15 cellular contexts compared by ENCODE assay signal in the genomic region with DNA sequence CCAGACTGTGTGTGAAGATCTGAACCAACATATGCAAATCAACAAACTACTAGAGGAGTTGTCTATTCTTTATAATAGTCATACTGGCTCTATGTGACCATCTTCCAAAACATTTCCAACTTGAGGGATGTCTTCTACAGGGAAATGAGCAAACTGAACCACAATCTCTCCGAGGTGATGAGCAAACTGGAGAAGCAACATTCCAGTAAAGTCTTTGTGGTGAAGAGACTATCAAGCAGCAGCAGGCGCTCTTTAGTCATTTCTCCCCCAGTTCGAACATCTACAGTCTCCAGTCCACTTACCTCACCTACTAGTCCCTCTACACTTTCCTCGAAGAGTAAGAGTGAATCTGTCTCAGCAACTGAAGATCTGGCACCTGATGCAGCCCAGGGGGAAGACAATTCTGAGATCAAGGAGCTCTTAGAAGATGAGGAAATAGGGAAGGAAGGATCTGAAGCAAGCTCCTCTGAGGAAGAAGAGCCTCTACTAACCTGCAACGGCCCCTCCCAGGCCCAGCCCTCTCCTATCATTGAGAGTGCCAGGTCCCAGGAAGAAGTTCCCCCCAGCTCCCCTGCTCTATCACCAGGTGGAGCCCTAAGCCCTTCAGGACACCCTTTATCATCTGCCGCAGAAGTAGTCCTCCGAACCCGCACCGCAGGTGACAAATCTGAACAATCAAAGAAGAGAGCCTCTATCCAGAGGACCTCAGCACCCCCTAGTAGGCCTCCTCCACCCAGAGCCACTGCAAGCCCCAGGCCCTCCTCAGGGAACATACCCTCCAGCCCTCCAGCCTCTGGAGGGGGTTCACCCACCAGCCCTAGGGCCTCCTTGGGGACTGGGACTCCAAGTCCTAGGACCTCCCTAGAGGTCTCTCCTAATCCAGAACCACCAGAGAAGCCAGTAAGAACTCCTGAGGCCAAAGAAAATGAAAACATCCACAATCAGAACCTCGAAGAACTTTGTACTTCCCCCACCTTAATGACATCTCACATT.
DNase-seq lines count a peak whose midpoint lies in the region; ATAC-seq, FAIRE-seq and TF ChIP-seq lines count a peak whose summit lies in the region.
"Had no signal": no experiment of that assay in that cellular context is flagged by ENCODE, and none has a peak within 500 bp of the region (broad histone marks: within the 10 kb centered on the region; RNA-seq: fewer than 3 reads in every experiment).

No MANE protein-coding gene starts in this region.

- no peaks in the 10 kb centered on the region for H3K4me1 Mint-ChIP-seq in endothelial cell (ENCODE audit: unreplicated experiment)

- H3K79me2 ChIP-seq in DND-41 (ENCODE audit: insufficient read depth, low read length) (no peaks in the 10 kb centered on the region), MM.1S (ENCODE audit: low read length) (no peaks in the 10 kb centered on the region), H1 (ENCODE audit: control insufficient read depth in 1 of 2, insufficient read depth in 2 of 2, low read length in 2 of 2) (no peaks in the 10 kb centered on the region)
- H3K79me2 ChIP-seq: hepatocyte had no signal

- WGBS in A549 (ENCODE audit: missing lambda C conversion rate): 7% methylated on average over 10 of the region's 10 CpGs
- 89% methylated on average over 10 of the region's 10 CpGs; no CpG with 5 or more reads in 1 of the 2 experiments for WGBS in H1 (ENCODE audit: extremely low coverage in 1 of 2, insufficient coverage in 1 of 2, insufficient read length in 1 of 2, insufficient replicate concordance in 2 of 2, low coverage in 1 of 2, low lambda C conversion rate in 2 of 2, missing lambda C conversion rate in 1 of 2), 2 experiments

- H3K27ac Mint-ChIP-seq in endothelial cell (ENCODE audit: unreplicated experiment): no peak overlapping the region

- H3K27me3 Mint-ChIP-seq in endothelial cell (ENCODE audit: unreplicated experiment): peaks cover 4% of the 10 kb centered on the region

- H3K4ac ChIP-seq in H1 (replicated peaks; ENCODE audit: insufficient read length, low read depth, low read length): no peak overlapping the region

- TF ChIP-seq CTCF in A549 (IDR thresholded peaks at IDR 0.05) (no peak), DND-41 (IDR thresholded peaks at IDR 0.05; ENCODE audit: borderline replicate concordance, extremely low read depth, low read length, poor library complexity, severe bottlenecking) (peak; percentile 20), MM.1S (IDR thresholded peaks at IDR 0.05; ENCODE audit: low read length) (peak; percentile 28; the same call in 1 of the 2 replicates), H1 (IDR thresholded peaks at IDR 0.05; ENCODE audit: control extremely low read depth in 1 of 3, insufficient read depth in 1 of 3, low read depth in 1 of 3, low read length in 3 of 3) (peak; percentile 47 to 50 (median 50)), endothelial cell (IDR thresholded peaks at IDR 0.05; ENCODE audit: unreplicated experiment) (no peak)

- FAIRE-seq in A549 (lab: Jason Lieb, UNC) (no peak), H1 (lab: Jason Lieb, UNC) (no peak)

- no peaks in the 10 kb centered on the region for H3K36me3 ChIP-seq in DND-41 (ENCODE audit: insufficient read depth, low read length)
- H3K36me3 ChIP-seq in MM.1S (replicated peaks; ENCODE audit: insufficient read depth, low read length): no peaks in the 10 kb centered on the region
- no peaks in the 10 kb centered on the region for H3K36me3 ChIP-seq in H1 (ENCODE audit: control insufficient read depth in 2 of 4, insufficient read depth in 4 of 4, low read length in 3 of 4)
- H3K36me3 ChIP-seq: ovary had no signal

- no peak overlapping the region for H3K23ac ChIP-seq in H1 (ENCODE audit: insufficient read length)

- DNase-seq in A549 (ENCODE audit: low read depth in 1 of 2, low spot score in 1 of 2) (peak; percentile 10 to 11), DND-41 (no peak), MM.1S (no peak), H1 (ENCODE audit: low read depth in 1 of 2, low spot score in 2 of 2) (peak in 1 of 2 experiments; percentile 49), SHP77 (lab: John Stamatoyannopoulos, UW) (no peak), endothelial cell (ENCODE audit: low spot score) (no peak), NCI-H1694 treated with DMSO at 0.1 percent for 48 hours (lab: John Stamatoyannopoulos, UW) (no peak)
- DNase-seq: activated naive CD4-positive, alpha-beta T cell; KBM-7; NCI-H1417 treated with DMSO at 0.1 percent for 48 hours; NCI-H2227 treated with DMSO at 0.1 percent for 48 hours; ovary; SIG-M5 had no signal

- no peak overlapping the region for H3K18ac ChIP-seq in H1 (ENCODE audit: extremely low read depth, low read length)

- H3K9ac ChIP-seq in DND-41 (ENCODE audit: low read depth, low read length): no peak overlapping the region
- H3K9ac ChIP-seq in MM.1S (ENCODE audit: low read length): no peak overlapping the region
- H3K9ac ChIP-seq in H1 (replicated peaks in 1 of 4; ENCODE audit: extremely low read depth in 1 of 4, low read depth in 3 of 4, low read length in 3 of 4): no peak overlapping the region

- H2BK12ac ChIP-seq in H1 (ENCODE audit: low read depth, low read length): no peak overlapping the region

- H2BK15ac ChIP-seq in H1 (ENCODE audit: low read length): no peak overlapping the region

- no peak overlapping the region for H4K91ac ChIP-seq in H1 (replicated peaks; ENCODE audit: insufficient read length, low read length)

- H3K9me2 ChIP-seq in MM.1S (replicated peaks; ENCODE audit: insufficient read depth, low read length): no peaks in the 10 kb centered on the region

- no peak overlapping the region for H2AFZ ChIP-seq in DND-41 (ENCODE audit: low read depth, low read length)
- H2AFZ ChIP-seq in MM.1S (ENCODE audit: low read length): no peak overlapping the region
- H2AFZ ChIP-seq in H1 (ENCODE audit: low read length): no peak overlapping the region
- H2AFZ ChIP-seq: hepatocyte had no signal

- H2BK5ac ChIP-seq in H1 (ENCODE audit: low read depth, low read length): no peak overlapping the region

- H2BK20ac ChIP-seq in H1 (ENCODE audit: low read length): no peak overlapping the region

- H3K4me1 ChIP-seq in A549 (no peaks in the 10 kb centered on the region), DND-41 (ENCODE audit: insufficient read depth, low read length) (no peaks in the 10 kb centered on the region), MM.1S (ENCODE audit: low read length) (no peaks in the 10 kb centered on the region), H1 (replicated peaks in 1 of 4; ENCODE audit: control insufficient read depth in 3 of 4, insufficient read depth in 4 of 4, low read length in 3 of 4) (no peaks in the 10 kb centered on the region)

- no peak overlapping the region for H3K27ac ChIP-seq in A549
- H3K27ac ChIP-seq in DND-41 (ENCODE audit: low read length): no peak overlapping the region
- no peak overlapping the region for H3K27ac ChIP-seq in MM.1S (ENCODE audit: low read length)
- no peak overlapping the region for H3K27ac ChIP-seq in H1 (ENCODE audit: low read depth, low read length)
- H3K27ac ChIP-seq: hepatocyte, ovary had no signal

- no peak overlapping the region for H3K4me2 ChIP-seq in A549
- H3K4me2 ChIP-seq in DND-41 (ENCODE audit: insufficient read depth, low read length): no peak overlapping the region
- H3K4me2 ChIP-seq in MM.1S (ENCODE audit: low read depth, low read length): no peak overlapping the region
- H3K4me2 ChIP-seq in H1 (ENCODE audit: insufficient read depth in 1 of 2, low read depth in 2 of 2, low read length in 2 of 2): no peak overlapping the region
- H3K4me2 ChIP-seq: hepatocyte had no signal

- H2BK120ac ChIP-seq in H1 (replicated peaks; ENCODE audit: low read depth, low read length): no peak overlapping the region

- POLR2A ChIA-PET in A549 (lab: Yijun Ruan, JAX): no interaction called here
- POLR2A ChIA-PET in H1 (lab: Charles Lee; ENCODE audit: partially characterized antibody): no interaction called here

- H3K56ac ChIP-seq in H1 (replicated peaks; ENCODE audit: insufficient read length, low read depth, low read length): no peak overlapping the region

- H3F3A ChIP-seq in MM.1S (ENCODE audit: insufficient read depth, low read length): no peaks in the 10 kb centered on the region

- no peak overlapping the region for H3K14ac ChIP-seq in H1 (ENCODE audit: insufficient read length)

- H3K4me3 Mint-ChIP-seq in endothelial cell (ENCODE audit: unreplicated experiment): no peak overlapping the region

- H3K36me3 Mint-ChIP-seq in endothelial cell (ENCODE audit: low read depth, unreplicated experiment): no peaks in the 10 kb centered on the region

- no peaks in the 10 kb centered on the region for H3K23me2 ChIP-seq in H1 (ENCODE audit: low read depth, low read length)

- H3K9me3 Mint-ChIP-seq in endothelial cell (ENCODE audit: unreplicated experiment): no peaks in the 10 kb centered on the region

- no peak overlapping the region for H4K8ac ChIP-seq in H1 (ENCODE audit: extremely low read depth, insufficient read depth, low read length)

- TF ChIP-seq EP300 in A549 (IDR thresholded peaks at IDR 0.05): no peak
- no peak for TF ChIP-seq EP300 in H1 (IDR thresholded peaks at IDR 0.05; ENCODE audit: borderline replicate concordance in 1 of 2, low read depth in 2 of 2, low read length in 2 of 2)

- TF ChIP-seq RAD21 in A549 (conservative IDR thresholded peaks at IDR 0.05 in 1 of 2, IDR thresholded peaks at IDR 0.05 in 1 of 2): peak in 1 of 2 experiments; percentile 36; a peak in 2 of 5 replicates
- TF ChIP-seq RAD21 in H1 (IDR thresholded peaks at IDR 0.05 in 1 of 2, conservative IDR thresholded peaks at IDR 0.05 in 1 of 2; ENCODE audit: low read depth in 2 of 2, low read length in 2 of 2): peak; percentile 56 to 70

- H4K5ac ChIP-seq in H1 (ENCODE audit: insufficient read length, low read depth, low read length): no peak overlapping the region

- TF ChIP-seq POLR2A in A549 (IDR thresholded peaks at IDR 0.05; ENCODE audit: low read length) (no peak), H1 (IDR thresholded peaks at IDR 0.05; ENCODE audit: control extremely low read depth in 1 of 2, low read depth in 2 of 2, low read length in 2 of 2) (no peak)

- H4K20me1 ChIP-seq in DND-41 (ENCODE audit: insufficient read depth, low read length): no peaks in the 10 kb centered on the region
- H4K20me1 ChIP-seq in MM.1S (ENCODE audit: insufficient read depth, low read length): no peaks in the 10 kb centered on the region
- H4K20me1 ChIP-seq in H1 (replicated peaks in 1 of 2; ENCODE audit: control insufficient read depth in 1 of 2, insufficient read depth in 2 of 2, low read length in 2 of 2): no peaks in the 10 kb centered on the region

- H3K27me3 ChIP-seq in DND-41 (ENCODE audit: insufficient read depth, low read length, poor library complexity) (peaks cover 3% of the 10 kb centered on the region), MM.1S (replicated peaks; ENCODE audit: insufficient read depth, low read length) (no peaks in the 10 kb centered on the region), H1 (replicated peaks in 1 of 4; ENCODE audit: control insufficient read depth in 3 of 4, extremely low read depth in 1 of 4, insufficient read depth in 3 of 4, low read length in 3 of 4) (no peaks in the 10 kb centered on the region)
- H3K27me3 ChIP-seq: hepatocyte, ovary had no signal

- no peaks in the 10 kb centered on the region for H3K9me3 ChIP-seq in A549
- H3K9me3 ChIP-seq in DND-41 (ENCODE audit: insufficient read depth, low read length, severe bottlenecking): no peaks in the 10 kb centered on the region
- no peaks in the 10 kb centered on the region for H3K9me3 ChIP-seq in MM.1S (replicated peaks; ENCODE audit: insufficient read depth, low read length)
- H3K9me3 ChIP-seq in H1 (ENCODE audit: insufficient read depth in 2 of 2, low read depth in 1 of 2, low read length in 1 of 2): no peaks in the 10 kb centered on the region
- H3K9me3 ChIP-seq: ovary had no signal

- CTCF ChIA-PET in A549 (lab: Yijun Ruan, JAX) (interaction anchor here (0.8 to 1.3 kb wide), 4 partner anchors 9 to 466 kb away, joined by 3 read pairs; no protein-coding TSS in a partner anchor), H1 (lab: Charles Lee; ENCODE audit: partially characterized antibody) (interaction anchor here (0.6 to 2.2 kb wide), 6 partner anchors 9 to 222 kb away, joined by 3 to 8 read pairs (median 4); no protein-coding TSS in a partner anchor)

- H2AK5ac ChIP-seq in H1 (ENCODE audit: low read depth, low read length): no peak overlapping the region

- ATAC-seq in A549: peak; percentile 62 to 77; a peak in 4 of 6 replicates
- ATAC-seq in DND-41 (ENCODE audit: insufficient read depth, low read depth): no peak; the same call in 2 of the 3 replicates
- ATAC-seq in HG03378 (IDR thresholded peaks at IDR 0.05; ENCODE audit: unreplicated experiment): no peak

- H3K79me1 ChIP-seq in H1 (ENCODE audit: low read depth, low read length): no peaks in the 10 kb centered on the region

- H3K4me3 ChIP-seq in A549 (no peak overlapping the region), DND-41 (ENCODE audit: low read depth in 1 of 2, low read length in 2 of 2) (no peak overlapping the region), MM.1S (ENCODE audit: low read length) (no peak overlapping the region), H1 (ENCODE audit: extremely low read depth in 1 of 4, insufficient read depth in 2 of 4, low read depth in 3 of 4, low read length in 4 of 4) (no peak overlapping the region)
- H3K4me3 ChIP-seq: hepatocyte, ovary had no signal

Comparison
In these comparisons a context has a peak if more than half of its experiments do, and no peak if none do; other contexts are left out.
1. ATAC-seq: peak in A549 (2 of 2); none in DND-41 (single experiment) and HG03378 (single experiment).
2. DNase-seq: peak in A549 (2 of 2); none in DND-41 (single experiment), MM.1S (single experiment), SHP77 (0 of 2), endothelial cell (single experiment) and NCI-H1694 treated with DMSO at 0.1 percent for 48 hours (single experiment).
3. CTCF ChIP-seq: peak in DND-41 (single experiment), MM.1S (single experiment) and H1 (3 of 3); none in A549 (single experiment) and endothelial cell (single experiment).